In genomic region chr11:118921121-118921928, GRCh38 we compare ENCODE assay signal across 8 cellular contexts. TPM values are rescaled to one million over a fixed set of nuclear protein-coding genes. Genes with fewer than 3 reads are reported as not detected.
DNase-seq lines count a peak whose midpoint lies in the region; ATAC-seq, FAIRE-seq and TF ChIP-seq lines count a peak whose summit lies in the region.

No MANE protein-coding gene starts in this region.

- peaks cover 81% of the 10 kb centered on the region for H3K4me1 Mint-ChIP-seq in stimulated activated effector memory CD8-positive, alpha-beta T cell treated with anti-CD3 and anti-CD28 coated beads, Interleukin-12 subunit alpha, Interleukin-12 subunit beta, amount 100 ng/mL, for 72 hours

- no peak for TF ChIP-seq EP300 in GM12878 (IDR thresholded peaks at IDR 0.05; ENCODE audit: borderline replicate concordance in 1 of 2, control insufficient read depth in 1 of 2, low read depth in 2 of 2, low read length in 2 of 2)

- H3K9ac ChIP-seq in HUES6 (ENCODE audit: low read length) (peak overlapping the region; percentile 82), GM12878 (ENCODE audit: control insufficient read depth, insufficient read depth, low read length) (no peak overlapping the region)

- RAD21 ChIA-PET in GM12878 (lab: Charles Lee; ENCODE audit: unreplicated experiment): interaction anchor here (1.4 to 8.8 kb wide), 4 partner anchors 9 to 228 kb away, joined by 3 to 169 read pairs (median 3); no protein-coding TSS in a partner anchor

- CTCF ChIA-PET in GM12878 (lab: Yijun Ruan, JAX): interaction anchor here (0.7 to 2.7 kb wide), 3 partner anchors 33 to 151 kb away, joined by 3 to 8 read pairs (median 3); no protein-coding TSS in a partner anchor

- no peaks in the 10 kb centered on the region for H3K36me3 ChIP-seq in HUES6 (ENCODE audit: control insufficient read depth, insufficient read depth, low read length)
- no peaks in the 10 kb centered on the region for H3K36me3 ChIP-seq in GM12878 (ENCODE audit: control insufficient read depth in 2 of 2, insufficient read depth in 2 of 2, low read length in 1 of 2)

- H3K27ac ChIP-seq in HUES6 (ENCODE audit: low read depth, low read length) (peak overlapping the region; percentile 64; the same call in 1 of the 2 replicates), GM12878 (ENCODE audit: control insufficient read depth, insufficient read depth) (no peak overlapping the region)

- DNase-seq in ACHN (peak; percentile 63), GM12878 (ENCODE audit: low read depth, low spot score) (no peak), iris pigment epithelial cell (ENCODE audit: low read depth) (peak; percentile 89), NCI-H2081 treated with DMSO at 0.1 percent for 48 hours (lab: John Stamatoyannopoulos, UW) (no peak)
- no peak for DNase-seq in stimulated activated effector memory CD8-positive, alpha-beta T cell treated with anti-CD3 and anti-CD28 coated beads, Interleukin-12 subunit alpha, Interleukin-12 subunit beta, amount 100 ng/mL, for 72 hours (ENCODE audit: low spot score in 2 of 2)

- ATAC-seq in GM12878: no peak
- no peak for ATAC-seq in stimulated activated effector memory CD8-positive, alpha-beta T cell treated with anti-CD3 and anti-CD28 coated beads, Interleukin-12 subunit alpha, Interleukin-12 subunit beta, amount 100 ng/mL, for 72 hours
- no peak for ATAC-seq in GM21737 (IDR thresholded peaks at IDR 0.05; ENCODE audit: unreplicated experiment)
- ATAC-seq in GM19455 (IDR thresholded peaks at IDR 0.05; ENCODE audit: unreplicated experiment): no peak

- no peak for TF ChIP-seq RAD21 in GM12878 (IDR thresholded peaks at IDR 0.05; ENCODE audit: insufficient read depth, low read depth, low read length)

- H3K27me3 ChIP-seq in HUES6 (ENCODE audit: control insufficient read depth, insufficient read depth, low read length) (no peaks in the 10 kb centered on the region; the same call in 1 of the 2 replicates), GM12878 (replicated peaks in 1 of 2; ENCODE audit: control insufficient read depth in 2 of 2, insufficient read depth in 2 of 2, low read length in 1 of 2) (no peaks in the 10 kb centered on the region)

- SMC1A ChIA-PET in GM12878 (lab: Charles Lee; ENCODE audit: uncharacterized antibody, unreplicated experiment): no interaction called here

- H3K4me3 ChIP-seq in HUES6 (ENCODE audit: low read depth, low read length) (peak overlapping the region; percentile 92), GM12878 (peak overlapping the region; percentile 42; the same call in 1 of the 2 replicates)

- peaks cover 15% of the 10 kb centered on the region for H3K36me3 Mint-ChIP-seq in stimulated activated effector memory CD8-positive, alpha-beta T cell treated with anti-CD3 and anti-CD28 coated beads, Interleukin-12 subunit alpha, Interleukin-12 subunit beta, amount 100 ng/mL, for 72 hours

- H3K79me2 ChIP-seq in GM12878 (ENCODE audit: control insufficient read depth, insufficient read depth, low read length): peaks cover 39% of the 10 kb centered on the region

- peak overlapping the region; percentile 59 for H3K4me2 ChIP-seq in GM12878 (ENCODE audit: control insufficient read depth, insufficient read depth)

- H4K20me1 ChIP-seq in GM12878 (ENCODE audit: control insufficient read depth, insufficient read depth): no peaks in the 10 kb centered on the region

- FAIRE-seq in GM12878 (lab: Jason Lieb, UNC): no peak

- TF ChIP-seq POLR2A in GM12878 (IDR thresholded peaks at IDR 0.05; ENCODE audit: low read depth, low read length): no peak

- no peak for TF ChIP-seq CTCF in GM12878 (IDR thresholded peaks at IDR 0.05 in 2 of 3, conservative IDR thresholded peaks at IDR 0.05 in 1 of 3; ENCODE audit: control insufficient read depth in 2 of 3, extremely low read depth in 1 of 3, insufficient read depth in 1 of 3, low read depth in 3 of 3, low read length in 3 of 3)

- H3K4me3 Mint-ChIP-seq in stimulated activated effector memory CD8-positive, alpha-beta T cell treated with anti-CD3 and anti-CD28 coated beads, Interleukin-12 subunit alpha, Interleukin-12 subunit beta, amount 100 ng/mL, for 72 hours: peak overlapping the region; percentile 90

- WGBS in GM12878 (ENCODE audit: insufficient coverage, insufficient replicate concordance, low lambda C conversion rate, missing lambda C conversion rate): 69% methylated on average over 12 of the region's 13 CpGs

- H3K9me3 Mint-ChIP-seq in stimulated activated effector memory CD8-positive, alpha-beta T cell treated with anti-CD3 and anti-CD28 coated beads, Interleukin-12 subunit alpha, Interleukin-12 subunit beta, amount 100 ng/mL, for 72 hours: no peaks in the 10 kb centered on the region

- in situ Hi-C loops in ACHN (cut with HindIII; ENCODE audit: low pct_ligation_motif_present, low pct_unique_long_range_greater_than_20kb, low sequenced_read_pairs) (no loop called here), GM12878 (cut with MboI) (no loop called here)

- H3K4me1 ChIP-seq in HUES6 (ENCODE audit: control insufficient read depth, insufficient read depth, low read length) (peaks cover 82% of the 10 kb centered on the region), GM12878 (ENCODE audit: control insufficient read depth, insufficient read depth, low read length) (peaks cover 8% of the 10 kb centered on the region)

- no TSS peak for BruUV-seq in GM12878 (replicated peaks; lab: Mats Ljungman, UMichigan)

- POLR2A ChIA-PET in GM12878 (lab: Charles Lee): no interaction called here

- H3K9me3 ChIP-seq in HUES6 (ENCODE audit: control insufficient read depth, insufficient read depth, low read depth, low read length): no peaks in the 10 kb centered on the region
- H3K9me3 ChIP-seq in GM12878 (replicated peaks; ENCODE audit: control insufficient read depth, insufficient read depth, low read length): no peaks in the 10 kb centered on the region

- H2AFZ ChIP-seq in GM12878 (ENCODE audit: control insufficient read depth, low read depth, low read length): no peak overlapping the region

- intact Hi-C loops in GM12878 (cut with micrococcal nuclease; ENCODE audit: unreplicated experiment): no loop called here

- peak overlapping the region; percentile 94 for H3K27ac Mint-ChIP-seq in stimulated activated effector memory CD8-positive, alpha-beta T cell treated with anti-CD3 and anti-CD28 coated beads, Interleukin-12 subunit alpha, Interleukin-12 subunit beta, amount 100 ng/mL, for 72 hours

RNA-seq across cellular contexts. Expression of gene BCL9L, which starts 4.4 kb away (rescaled TPM):
- total RNA-seq in GM12878 (2013; cell fraction: nucleolus; rRNA removed): 9.2 and 11.3 TPM in 2 replicates
- total RNA-seq in GM12878 (2014; rRNA removed) (1.5 and 1.9 TPM in 2 replicates), GM12878 (2014; rRNA removed; fragmentation: Illumina TruSeq; extraction: Trizol) (0.92 and 1.9 TPM in 2 replicates), GM12878 (2021) (15.9 and 18.4 TPM in 2 replicates)
- polyA plus RNA-seq in GM12878 (2011; ENCODE audit: low read depth): 2.2 TPM
- polyA plus RNA-seq in GM12878 (2011; rRNA removed) (0.67 and 0.84 TPM in 2 replicates), GM12878 (2014; fragmentation: Illumina TruSeq; extraction: Trizol) (1.1 and 6.0 TPM in 2 replicates), GM12878 (2014; fragmentation: Nextera tagmentation; extraction: Ambion mirVana) (under 1 TPM; 0.04 to 0.11 TPM), GM12878 (2014; rRNA removed) (6.1 and 8.0 TPM in 2 replicates), GM12878 (2016; fragmentation: Nextera tagmentation; extraction: Ambion mirVana) (under 1 TPM; 0.53 to 0.87 TPM)
- 0.78 and 1.1 TPM in 2 replicates for polyA plus RNA-seq in GM12878 (2011; cell fraction: cytosol; rRNA removed)
- polyA plus RNA-seq in GM12878 (2011; cell fraction: nucleus; rRNA removed): 4.7 and 6.3 TPM in 2 replicates
- 8.6 and 8.9 TPM in 2 replicates for polyA plus RNA-seq in GM12878 (2012)
- polyA minus RNA-seq in GM12878 (2011; rRNA and poly(A)+ RNA removed): 0.59 and 3.8 TPM in 2 replicates
- polyA minus RNA-seq in GM12878 (2011; cell fraction: cytosol; rRNA and poly(A)+ RNA removed): 3.3 and 4.4 TPM in 2 replicates
- 3.7 and 7.4 TPM in 2 replicates for polyA minus RNA-seq in GM12878 (2011; cell fraction: nucleus; rRNA and poly(A)+ RNA removed)

RNA-seq across cellular contexts. Expression of gene UPK2, which starts 34.8 kb away (rescaled TPM):
- 0.64 and 1.3 TPM in 2 replicates for total RNA-seq in GM12878 (2013; cell fraction: nucleolus; rRNA removed)
- total RNA-seq in GM12878 (2014; rRNA removed) (not detected in 2 replicates), GM12878 (2014; rRNA removed; fragmentation: Illumina TruSeq; extraction: Trizol) (not detected in 2 replicates), GM12878 (2021) (0.31 TPM in 1 of 2 replicates, not detected in the other)
- 0.46 TPM for polyA plus RNA-seq in GM12878 (2011; ENCODE audit: low read depth)
- polyA plus RNA-seq in GM12878 (2011; rRNA removed) (0.37 and 1.0 TPM in 2 replicates), GM12878 (2014; fragmentation: Illumina TruSeq; extraction: Trizol) (0.07 TPM in 1 of 2 replicates, not detected in the other), GM12878 (2014; fragmentation: Nextera tagmentation; extraction: Ambion mirVana) (not detected), GM12878 (2014; rRNA removed) (0.20 TPM in 1 of 2 replicates, not detected in the other), GM12878 (2016; fragmentation: Nextera tagmentation; extraction: Ambion mirVana) (not detected)
- 1.5 and 2.7 TPM in 2 replicates for polyA plus RNA-seq in GM12878 (2011; cell fraction: cytosol; rRNA removed)
- 1.7 and 2.6 TPM in 2 replicates for polyA plus RNA-seq in GM12878 (2011; cell fraction: nucleus; rRNA removed)
- polyA plus RNA-seq in GM12878 (2012): 1.0 and 1.8 TPM in 2 replicates
- polyA minus RNA-seq in GM12878 (2011; rRNA and poly(A)+ RNA removed): 0.73 and 1.4 TPM in 2 replicates
- not detected in 2 replicates for polyA minus RNA-seq in GM12878 (2011; cell fraction: cytosol; rRNA and poly(A)+ RNA removed)
- 0.24 TPM in 1 of 2 replicates, not detected in the other for polyA minus RNA-seq in GM12878 (2011; cell fraction: nucleus; rRNA and poly(A)+ RNA removed)

RNA-seq across cellular contexts. Expression of gene CXCR5, which starts 37.6 kb away (rescaled TPM):
- 2.3 and 2.7 TPM in 2 replicates for total RNA-seq in GM12878 (2013; cell fraction: nucleolus; rRNA removed)
- total RNA-seq in GM12878 (2014; rRNA removed) (0.27 and 0.56 TPM in 2 replicates), GM12878 (2014; rRNA removed; fragmentation: Illumina TruSeq; extraction: Trizol) (0.18 and 0.22 TPM in 2 replicates), GM12878 (2021) (0.44 and 0.45 TPM in 2 replicates)
- polyA plus RNA-seq in GM12878 (2011; ENCODE audit: low read depth): 1.7 TPM
- polyA plus RNA-seq in GM12878 (2011; rRNA removed) (0.10 and 0.14 TPM in 2 replicates), GM12878 (2014; fragmentation: Illumina TruSeq; extraction: Trizol) (0.06 and 0.15 TPM in 2 replicates), GM12878 (2014; fragmentation: Nextera tagmentation; extraction: Ambion mirVana) (under 1 TPM; 0.03 to 0.11 TPM), GM12878 (2014; rRNA removed) (0.15 and 0.28 TPM in 2 replicates), GM12878 (2016; fragmentation: Nextera tagmentation; extraction: Ambion mirVana) (under 1 TPM; 0.44 to 0.63 TPM)
- polyA plus RNA-seq in GM12878 (2011; cell fraction: cytosol; rRNA removed): 0.36 and 0.43 TPM in 2 replicates
- polyA plus RNA-seq in GM12878 (2011; cell fraction: nucleus; rRNA removed): 0.38 and 0.45 TPM in 2 replicates
- 3.2 and 3.5 TPM in 2 replicates for polyA plus RNA-seq in GM12878 (2012)
- 0.59 and 0.88 TPM in 2 replicates for polyA minus RNA-seq in GM12878 (2011; rRNA and poly(A)+ RNA removed)
- 0.21 TPM in 1 of 2 replicates, not detected in the other for polyA minus RNA-seq in GM12878 (2011; cell fraction: cytosol; rRNA and poly(A)+ RNA removed)
- polyA minus RNA-seq in GM12878 (2011; cell fraction: nucleus; rRNA and poly(A)+ RNA removed): 0.36 and 0.38 TPM in 2 replicates

RNA-seq across cellular contexts. Expression of gene FOXR1, which starts 50.2 kb away (rescaled TPM):
- total RNA-seq in GM12878 (2013; cell fraction: nucleolus; rRNA removed): not detected in 2 replicates
- not detected in 2 replicates for total RNA-seq in GM12878 (2014; rRNA removed)
- not detected in 2 replicates for total RNA-seq in GM12878 (2014; rRNA removed; fragmentation: Illumina TruSeq; extraction: Trizol)
- total RNA-seq in GM12878 (2021): not detected in 2 replicates
- polyA plus RNA-seq in GM12878 (2011; ENCODE audit: low read depth): not detected
- polyA plus RNA-seq in GM12878 (2011; rRNA removed): not detected in 2 replicates
- polyA plus RNA-seq in GM12878 (2011; cell fraction: cytosol; rRNA removed): not detected in 2 replicates
- polyA plus RNA-seq in GM12878 (2011; cell fraction: nucleus; rRNA removed): not detected in 2 replicates
- not detected in 2 replicates for polyA plus RNA-seq in GM12878 (2012)
- not detected in 2 replicates for polyA plus RNA-seq in GM12878 (2014; fragmentation: Illumina TruSeq; extraction: Trizol)
- not detected for polyA plus RNA-seq in GM12878 (2014; fragmentation: Nextera tagmentation; extraction: Ambion mirVana)
- polyA plus RNA-seq in GM12878 (2014; rRNA removed): not detected in 2 replicates
- not detected for polyA plus RNA-seq in GM12878 (2016; fragmentation: Nextera tagmentation; extraction: Ambion mirVana)
- polyA minus RNA-seq in GM12878 (2011; rRNA and poly(A)+ RNA removed): not detected in 2 replicates
- polyA minus RNA-seq in GM12878 (2011; cell fraction: cytosol; rRNA and poly(A)+ RNA removed): not detected in 2 replicates
- polyA minus RNA-seq in GM12878 (2011; cell fraction: nucleus; rRNA and poly(A)+ RNA removed): not detected in 2 replicates

Comparison
In these comparisons a context has a peak if more than half of its experiments do, and no peak if none do; other contexts are left out.
1. DNase-seq: peak in ACHN (single experiment) and iris pigment epithelial cell (single experiment); none in GM12878 (single experiment), stimulated activated effector memory CD8-positive, alpha-beta T cell treated with anti-CD3 and anti-CD28 coated beads, Interleukin-12 subunit alpha, Interleukin-12 subunit beta, amount 100 ng/mL, for 72 hours (0 of 2) and NCI-H2081 treated with DMSO at 0.1 percent for 48 hours (single experiment).